In genomic region chr16:79589495-79590134, GRCh38 we compare ENCODE assay signal across 9 cellular contexts. TPM values are rescaled to one million over a fixed set of nuclear protein-coding genes. Genes with fewer than 3 reads are reported as not detected.
DNase-seq lines count a peak whose midpoint lies in the region; ATAC-seq and TF ChIP-seq lines count a peak whose summit lies in the region.
"Had no signal": no experiment of that assay in that cellular context is flagged by ENCODE, and none has a peak within 500 bp of the region (broad histone marks: within the 10 kb centered on the region; RNA-seq: fewer than 3 reads in every experiment).

No MANE protein-coding gene starts in this region.

- H3K4me1 ChIP-seq in lung (ENCODE audit: control insufficient read depth in 2 of 2, insufficient read depth in 2 of 2, low read length in 2 of 2) (peaks cover 2% of the 10 kb centered on the region in 2 donors), stomach smooth muscle (ENCODE audit: control insufficient read depth, insufficient read depth, low read length) (no peaks in the 10 kb centered on the region)

- H3K27ac ChIP-seq in lung (ENCODE audit: low read depth in 1 of 2, low read length in 1 of 2) (peak overlapping the region in 1 of 2 donors; percentile 29), stomach smooth muscle (ENCODE audit: low read length) (no peak overlapping the region)
- H3K27ac ChIP-seq: SK-N-MC had no signal

- H3K9ac ChIP-seq in stomach smooth muscle (ENCODE audit: low read length in 2 of 2), result peak overlapping the region; percentile 30 to 37

- no peaks in the 10 kb centered on the region for H3K9me3 ChIP-seq in lung (ENCODE audit: control insufficient read depth in 2 of 2, insufficient read depth in 1 of 2, low read length in 1 of 2)
- no peaks in the 10 kb centered on the region for H3K9me3 ChIP-seq in stomach smooth muscle (ENCODE audit: control insufficient read depth in 2 of 2, low read length in 2 of 2)

- WGBS in lung, 2 donors, result 9 to 14% methylated on average over 48 of the region's 48 CpGs

- ATAC-seq in lung (ENCODE audit: insufficient read depth, low FRiP score), result no peak

- H3K36me3 Mint-ChIP-seq in activated CD4-positive, alpha-beta memory T cell treated with anti-CD3 and anti-CD28 coated beads, Interleukin-2, amount 10 ng/mL, durations not matched to agents 7 days and 5 days (ENCODE audit: low read depth), result peaks cover 37% of the 10 kb centered on the region

- peaks cover 6% of the 10 kb centered on the region for H3K27me3 Mint-ChIP-seq in activated CD4-positive, alpha-beta memory T cell treated with anti-CD3 and anti-CD28 coated beads, Interleukin-2, amount 10 ng/mL, durations not matched to agents 7 days and 5 days

- H3K4me3 ChIP-seq in epithelial cell of proximal tubule (ENCODE audit: low read depth, low read length) (peak overlapping the region; percentile 53), lung (peak overlapping the region; percentile 48), stomach smooth muscle (ENCODE audit: low read length in 2 of 2) (peak overlapping the region; percentile 35 to 67)
- H3K4me3 ChIP-seq: SK-N-MC had no signal

- TF ChIP-seq CTCF in epithelial cell of proximal tubule (conservative IDR thresholded peaks at IDR 0.05; ENCODE audit: low read depth, low read length) (no peak), lung (IDR thresholded peaks at IDR 0.05; ENCODE audit: control extremely low read depth, extremely low read depth) (no peak)

- CTCF ChIA-PET in activated CD4-positive, alpha-beta memory T cell treated with anti-CD3 and anti-CD28 coated beads, Interleukin-2, amount 10 ng/mL, durations not matched to agents 7 days and 5 days (lab: Charles Lee), result no interaction called here

- POLR2A ChIA-PET in activated CD4-positive, alpha-beta memory T cell treated with anti-CD3 and anti-CD28 coated beads, Interleukin-2, amount 10 ng/mL, durations not matched to agents 7 days and 5 days (lab: Charles Lee), result interaction anchor here (0.7 to 1.8 kb wide), 9 partner anchors 9 to 627 kb away, joined by 3 to 5 read pairs (median 3); no protein-coding TSS in a partner anchor

- no peak for DNase-seq in activated CD4-positive, alpha-beta memory T cell treated with anti-CD3 and anti-CD28 coated beads, Interleukin-2, amount 10 ng/mL, durations not matched to agents 7 days and 5 days
- no peak for DNase-seq in epithelial cell of proximal tubule (ENCODE audit: low read depth)
- DNase-seq in lung (ENCODE audit: low spot score), result no peak
- no peak for DNase-seq in medulla oblongata (ENCODE audit: extremely low spot score)
- no peak for DNase-seq in AG20443 (ENCODE audit: low spot score)
- no peak for DNase-seq in GF-D8 (lab: John Stamatoyannopoulos, UW)
- DNase-seq: NCI-H1694 had no signal

- H3K27ac Mint-ChIP-seq in activated CD4-positive, alpha-beta memory T cell treated with anti-CD3 and anti-CD28 coated beads, Interleukin-2, amount 10 ng/mL, durations not matched to agents 7 days and 5 days, result no peak overlapping the region

- H3K9me3 Mint-ChIP-seq in activated CD4-positive, alpha-beta memory T cell treated with anti-CD3 and anti-CD28 coated beads, Interleukin-2, amount 10 ng/mL, durations not matched to agents 7 days and 5 days, result no peaks in the 10 kb centered on the region

- peak overlapping the region; percentile 6 for H3K4me3 Mint-ChIP-seq in activated CD4-positive, alpha-beta memory T cell treated with anti-CD3 and anti-CD28 coated beads, Interleukin-2, amount 10 ng/mL, durations not matched to agents 7 days and 5 days

- H3K36me3 ChIP-seq in lung (ENCODE audit: control insufficient read depth in 2 of 2, insufficient read depth in 2 of 2, low read length in 2 of 2), result no peaks in the 10 kb centered on the region
- H3K36me3 ChIP-seq in stomach smooth muscle (ENCODE audit: control insufficient read depth in 2 of 2, insufficient read depth in 2 of 2, low read length in 2 of 2), result no peaks in the 10 kb centered on the region

- no peaks in the 10 kb centered on the region for H3K27me3 ChIP-seq in lung (ENCODE audit: control insufficient read depth, insufficient read depth)
- no peaks in the 10 kb centered on the region for H3K27me3 ChIP-seq in stomach smooth muscle (ENCODE audit: control insufficient read depth in 1 of 2, insufficient read depth in 2 of 2, low read length in 2 of 2)

- H3K4me1 Mint-ChIP-seq in activated CD4-positive, alpha-beta memory T cell treated with anti-CD3 and anti-CD28 coated beads, Interleukin-2, amount 10 ng/mL, durations not matched to agents 7 days and 5 days, result peaks cover 36% of the 10 kb centered on the region

RNA-seq across cellular contexts. Expression of gene MAF, which starts 10.9 kb away (rescaled TPM):
- 100 to 1,000 TPM; 279 to 281 TPM for total RNA-seq in activated CD4-positive, alpha-beta memory T cell treated with anti-CD3 and anti-CD28 coated beads, Interleukin-2, amount 10 ng/mL, durations not matched to agents 7 days and 5 days
- total RNA-seq in epithelial cell of proximal tubule (0.58 and 7.3 TPM in 2 replicates), lung (10 to 100 TPM; 49.2 to 66.8 TPM)
- polyA plus RNA-seq in lung, result 10 to 100 TPM in 1 of 2 donors, 1 to 10 TPM in 1; 7.0 to 11.0 TPM

Comparison
In these comparisons a context has a peak if more than half of its experiments do, and no peak if none do; other contexts are left out.
1. RNA of gene MAF, which starts 10.9 kb away (total RNA-seq): 279 to 281 TPM in activated CD4-positive, alpha-beta memory T cell treated with anti-CD3 and anti-CD28 coated beads, Interleukin-2, amount 10 ng/mL, durations not matched to agents 7 days and 5 days; 49.2 to 66.8 TPM in lung and 0.58 to 7.3 TPM in epithelial cell of proximal tubule; every median in the first group is over 4 times any median in the second.
2. Peak in every context shown above with its lines, with median percentiles within 50 percentile points of each other: H3K4me3 ChIP-seq.